Comparison of ENCODE assay signal across 9 cellular contexts in the genomic region with DNA sequence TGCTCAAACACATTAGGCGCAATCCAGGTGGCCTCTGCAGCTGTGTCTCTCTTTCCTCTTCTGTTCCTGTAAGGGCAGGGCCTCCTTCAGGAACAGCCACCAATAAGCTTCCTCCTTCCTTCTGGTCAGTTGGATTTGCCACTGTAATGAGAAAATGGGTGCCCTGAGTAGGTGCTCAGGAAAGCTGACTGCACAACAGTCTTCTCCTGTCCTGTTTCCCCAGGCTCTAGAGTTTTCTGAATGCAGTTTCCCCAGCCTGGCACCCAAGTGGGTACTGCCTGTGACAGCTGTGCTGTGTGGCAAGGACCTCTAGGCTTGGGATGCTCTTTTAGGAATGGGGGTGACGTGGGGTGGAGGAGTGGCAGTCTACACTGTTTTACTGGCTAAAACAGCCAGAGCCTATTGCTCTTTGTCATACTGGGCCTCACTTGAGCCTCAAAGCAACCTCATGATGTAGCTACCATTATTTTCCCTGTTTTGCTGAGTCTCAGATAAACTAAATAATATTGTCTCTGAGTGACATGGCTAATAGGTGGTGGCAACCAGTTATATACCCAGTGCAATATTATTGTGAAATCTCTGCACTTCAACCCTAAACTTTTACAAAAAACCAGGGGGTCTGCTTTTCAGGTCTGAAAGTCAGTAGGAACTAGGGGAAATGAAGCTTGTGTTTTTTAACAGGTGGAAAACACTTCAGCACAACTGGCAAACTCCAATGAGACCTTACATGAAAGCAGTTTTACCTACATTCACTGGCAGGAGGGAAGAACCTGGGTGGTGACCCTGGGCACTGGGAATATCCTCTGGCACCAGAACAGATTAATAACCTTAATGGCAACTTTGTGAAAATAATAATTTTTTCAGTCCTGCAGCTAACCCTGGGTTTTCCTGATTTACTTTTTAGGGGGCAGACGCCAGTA. TPM values are rescaled to one million over a fixed set of nuclear protein-coding genes. Genes with fewer than 3 reads are reported as not detected.
DNase-seq lines count a peak whose midpoint lies in the region; ATAC-seq and TF ChIP-seq lines count a peak whose summit lies in the region.
"Had no signal": no experiment of that assay in that cellular context is flagged by ENCODE, and none has a peak within 500 bp of the region (broad histone marks: within the 10 kb centered on the region; RNA-seq: fewer than 3 reads in every experiment).

No MANE protein-coding gene starts in this region.

- H3K9ac ChIP-seq in ES-I3 (ENCODE audit: low read depth, low read length): peak overlapping the region; percentile 70; the same call in 1 of the 2 replicates
- peak overlapping the region; percentile 48 for H3K9ac ChIP-seq in fibroblast of lung (ENCODE audit: insufficient read depth, low read length)

- 0 out of 2 replicates have a peak, but pooled peaks cover 3% of the 10 kb centered on the region for H3K36me3 ChIP-seq in ES-I3 (ENCODE audit: insufficient read depth, low read length)
- H3K36me3 ChIP-seq in fibroblast of lung (ENCODE audit: control insufficient read depth, insufficient read depth, low read length): no peaks in the 10 kb centered on the region
- no peaks in the 10 kb centered on the region for H3K36me3 ChIP-seq in psoas muscle (ENCODE audit: insufficient read depth in 1 of 2, low read depth in 1 of 2)

- H3K27me3 Mint-ChIP-seq in activated CD8-positive, alpha-beta T cell treated with anti-CD3 and anti-CD28 coated beads for 36 hours: peaks cover 46% of the 10 kb centered on the region

- no peaks in the 10 kb centered on the region for H3K9me3 Mint-ChIP-seq in activated CD8-positive, alpha-beta T cell treated with anti-CD3 and anti-CD28 coated beads for 36 hours

- H3K9me3 ChIP-seq in ES-I3 (ENCODE audit: control insufficient read depth, insufficient read depth, low read length) (no peaks in the 10 kb centered on the region), fibroblast of lung (ENCODE audit: control insufficient read depth, insufficient read depth, low read depth, low read length) (no peaks in the 10 kb centered on the region), psoas muscle (no peaks in the 10 kb centered on the region)

- no peak for ATAC-seq in psoas muscle
- no peak for ATAC-seq in activated CD8-positive, alpha-beta T cell treated with anti-CD3 and anti-CD28 coated beads for 36 hours

- H3K4me1 ChIP-seq in ES-I3 (ENCODE audit: insufficient read depth, low read length) (peaks cover 9% of the 10 kb centered on the region; the same call in 1 of the 2 replicates), fibroblast of lung (ENCODE audit: control insufficient read depth, extremely low read depth, insufficient read depth, low read length) (peaks cover 2% of the 10 kb centered on the region), psoas muscle (peaks cover 5% of the 10 kb centered on the region)

- H3K36me3 Mint-ChIP-seq in activated CD8-positive, alpha-beta T cell treated with anti-CD3 and anti-CD28 coated beads for 36 hours (ENCODE audit: low read depth): no peaks in the 10 kb centered on the region

- CTCF ChIA-PET in activated CD8-positive, alpha-beta T cell treated with anti-CD3 and anti-CD28 coated beads for 36 hours (lab: Charles Lee): interaction anchor here (1.6 kb wide), 1 partner anchor 82 kb away, joined by 5 read pairs; no protein-coding TSS in a partner anchor

- H3K4me3 Mint-ChIP-seq in activated CD8-positive, alpha-beta T cell treated with anti-CD3 and anti-CD28 coated beads for 36 hours: no peak overlapping the region

- H3K79me2 ChIP-seq in fibroblast of lung (ENCODE audit: control insufficient read depth, insufficient read depth, low read length): no peaks in the 10 kb centered on the region

- H3K4me3 ChIP-seq in fibroblast of lung (replicated peaks in 1 of 4; ENCODE audit: control extremely low read depth in 1 of 4, insufficient read depth in 1 of 4, low read depth in 3 of 4, low read length in 4 of 4): peak overlapping the region; percentile 31 to 78 (median 56)
- peak overlapping the region; percentile 63 for H3K4me3 ChIP-seq in psoas muscle

- no peaks in the 10 kb centered on the region for H4K20me1 ChIP-seq in fibroblast of lung (ENCODE audit: control insufficient read depth, extremely low read depth, insufficient read depth, low read length)

- intact Hi-C loops in psoas muscle (cut with DNase I): no loop called here
- intact Hi-C loops in activated CD8-positive, alpha-beta T cell treated with anti-CD3 and anti-CD28 coated beads for 36 hours (cut with micrococcal nuclease): no loop called here

- 60 to 77% (median 74%) methylated on average over 3 of the region's 3 CpGs for WGBS in psoas muscle, 3 donors

- peaks cover 10% of the 10 kb centered on the region for H3K4me1 Mint-ChIP-seq in activated CD8-positive, alpha-beta T cell treated with anti-CD3 and anti-CD28 coated beads for 36 hours (ENCODE audit: low read depth)

- POLR2A ChIA-PET in activated CD8-positive, alpha-beta T cell treated with anti-CD3 and anti-CD28 coated beads for 36 hours (lab: Charles Lee): no interaction called here

- peak overlapping the region; percentile 81 for H3K4me2 ChIP-seq in fibroblast of lung (ENCODE audit: extremely low read depth, insufficient read depth, low read length)

- H3K27me3 ChIP-seq in fibroblast of lung (ENCODE audit: control insufficient read depth, insufficient read depth, low read length) (no peaks in the 10 kb centered on the region), psoas muscle (ENCODE audit: insufficient read depth in 3 of 3, low read length in 2 of 3) (peaks cover 0 to 46% (median 0%) of the 10 kb centered on the region in 3 donors)

- DNase-seq in SK-MEL-5 (ENCODE audit: low read depth, low spot score) (peak; percentile 4), fibroblast of lung (ENCODE audit: low read depth in 2 of 2) (peak in 1 of 2 donors; percentile 16), psoas muscle (no peak), AG20443 (ENCODE audit: low spot score) (no peak), hepatic stellate cell (ENCODE audit: low spot score) (no peak)
- no peak for DNase-seq in activated CD8-positive, alpha-beta T cell treated with anti-CD3 and anti-CD28 coated beads for 36 hours
- no peak for DNase-seq in activated CD4-positive, CD25-positive, alpha-beta regulatory T cell (lab: John Stamatoyannopoulos, UW)

- H2AFZ ChIP-seq in fibroblast of lung (ENCODE audit: low read length): no peak overlapping the region

- in situ Hi-C loops in SK-MEL-5 (cut with HindIII; ENCODE audit: low pct_unique_long_range_greater_than_20kb, low sequenced_read_pairs): no loop called here

- no peak for TF ChIP-seq CTCF in fibroblast of lung (conservative IDR thresholded peaks at IDR 0.05 in 1 of 2, IDR thresholded peaks at IDR 0.05 in 1 of 2; ENCODE audit: low read depth in 1 of 2, low read length in 2 of 2)
- TF ChIP-seq CTCF in psoas muscle (IDR thresholded peaks at IDR 0.05): no peak
- TF ChIP-seq CTCF in activated CD8-positive, alpha-beta T cell treated with anti-CD3 and anti-CD28 coated beads for 36 hours (IDR thresholded peaks at IDR 0.05): no peak

- H3K27ac ChIP-seq in fibroblast of lung (ENCODE audit: insufficient read depth, low read length) (no peak overlapping the region), psoas muscle (peak overlapping the region; percentile 76)

- H3K27ac Mint-ChIP-seq in activated CD8-positive, alpha-beta T cell treated with anti-CD3 and anti-CD28 coated beads for 36 hours: no peak overlapping the region

RNA-seq across cellular contexts. Expression of a gene that starts 1.1 kb away (rescaled TPM):
- 0.53 and 0.61 TPM in 2 replicates for total RNA-seq in SK-MEL-5 (2014; rRNA removed; shearing (Covaris generic))
- polyA plus RNA-seq in SK-MEL-5 (2015; cell fraction: cytosol; rRNA removed): 1.6 and 2.2 TPM in 2 replicates
- polyA plus RNA-seq in SK-MEL-5 (2015; cell fraction: nucleus; rRNA removed): 5.2 and 11.4 TPM in 2 replicates
- total RNA-seq in fibroblast of lung (2.8 and 4.4 TPM in 2 replicates), psoas muscle (10 to 100 TPM in 2 of 4 donors, 1 to 10 TPM in 2; 5.8 to 14.2 (median 10.1) TPM)
- polyA plus RNA-seq in fibroblast of lung (0.25 and 2.1 TPM in 2 replicates), psoas muscle (10 to 100 TPM in 1 of 3 donors, 1 to 10 TPM in 2; 6.1 to 10.5 (median 8.3) TPM)
- polyA plus RNA-seq in fibroblast of lung (2012): 0.17 and 2.6 TPM in 2 replicates
- not detected in 2 replicates for polyA minus RNA-seq in fibroblast of lung (ENCODE audit: low replicate concordance)
- total RNA-seq in activated CD8-positive, alpha-beta T cell treated with anti-CD3 and anti-CD28 coated beads for 36 hours: not detected
- total RNA-seq: activated CD8-positive, alpha-beta memory T cell treated with anti-CD3 and anti-CD28 coated beads for 36 hours had no signal

RNA-seq across cellular contexts. Expression of a gene that starts 59.4 kb away (rescaled TPM):
- 1.5 and 2.1 TPM in 2 replicates for total RNA-seq in SK-MEL-5 (2014; rRNA removed; shearing (Covaris generic))
- polyA plus RNA-seq in SK-MEL-5 (2015; cell fraction: cytosol; rRNA removed): 3.0 and 4.4 TPM in 2 replicates
- polyA plus RNA-seq in SK-MEL-5 (2015; cell fraction: nucleus; rRNA removed): 7.2 and 7.9 TPM in 2 replicates
- 1.3 and 2.5 TPM in 2 replicates for total RNA-seq in fibroblast of lung
- 0.51 and 1.9 TPM in 2 replicates for polyA plus RNA-seq in fibroblast of lung
- 0.43 and 1.6 TPM in 2 replicates for polyA plus RNA-seq in fibroblast of lung (2012)
- not detected in 2 replicates for polyA minus RNA-seq in fibroblast of lung (ENCODE audit: low replicate concordance)
- total RNA-seq in psoas muscle: 1 to 10 TPM in 1 of 4 donors, under 1 TPM in 3; 0.40 to 2.4 (median 0.77) TPM
- polyA plus RNA-seq in psoas muscle: 1 to 10 TPM in 1 of 3 donors, under 1 TPM in 2; 0.43 to 1.4 (median 0.46) TPM
- total RNA-seq in activated CD8-positive, alpha-beta T cell treated with anti-CD3 and anti-CD28 coated beads for 36 hours: not detected
- total RNA-seq: activated CD8-positive, alpha-beta memory T cell treated with anti-CD3 and anti-CD28 coated beads for 36 hours had no signal
